In genomic region chr14:23604675-23605170, GRCh38 we compare ENCODE assay signal across 1 cellular context.
TF ChIP-seq lines count a peak whose summit lies in the region.

No MANE protein-coding gene starts in this region.

TF ChIP-seq in H1, 55 proteins besides CTCF, POLR2A, EP300 and RAD21:
- TF ChIP-seq, protein P1, sequence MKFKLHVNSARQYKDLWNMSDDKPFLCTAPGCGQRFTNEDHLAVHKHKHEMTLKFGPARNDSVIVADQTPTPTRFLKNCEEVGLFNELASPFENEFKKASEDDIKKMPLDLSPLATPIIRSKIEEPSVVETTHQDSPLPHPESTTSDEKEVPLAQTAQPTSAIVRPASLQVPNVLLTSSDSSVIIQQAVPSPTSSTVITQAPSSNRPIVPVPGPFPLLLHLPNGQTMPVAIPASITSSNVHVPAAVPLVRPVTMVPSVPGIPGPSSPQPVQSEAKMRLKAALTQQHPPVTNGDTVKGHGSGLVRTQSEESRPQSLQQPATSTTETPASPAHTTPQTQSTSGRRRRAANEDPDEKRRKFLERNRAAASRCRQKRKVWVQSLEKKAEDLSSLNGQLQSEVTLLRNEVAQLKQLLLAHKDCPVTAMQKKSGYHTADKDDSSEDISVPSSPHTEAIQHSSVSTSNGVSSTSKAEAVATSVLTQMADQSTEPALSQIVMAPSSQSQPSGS (IDR thresholded peaks at IDR 0.05; ENCODE audit: low read length), result no peak
- no peak for TF ChIP-seq GTF2F1 (IDR thresholded peaks at IDR 0.05; ENCODE audit: borderline replicate concordance, low read depth, low read length)
